In genomic region chr1:231584117-231584516, GRCh38 we compare ENCODE assay signal across 9 cellular contexts. TPM values are rescaled to one million over a fixed set of nuclear protein-coding genes. Genes with fewer than 3 reads are reported as not detected.
DNase-seq lines count a peak whose midpoint lies in the region; FAIRE-seq lines count a peak whose summit lies in the region.
"Had no signal": no experiment of that assay in that cellular context is flagged by ENCODE, and none has a peak within 500 bp of the region (broad histone marks: within the 10 kb centered on the region; RNA-seq: fewer than 3 reads in every experiment).

No MANE protein-coding gene starts in this region.

- FAIRE-seq in frontal cortex (lab: Jason Lieb, UNC): no peak

- DNase-seq in AG20443 (ENCODE audit: low spot score) (peak; percentile 27), H4 (ENCODE audit: low spot score) (peak; percentile 37), RKO (ENCODE audit: low spot score) (peak; percentile 88), frontal cortex (ENCODE audit: low spot score in 2 of 2) (peak; percentile 8 to 20), NAMALWA (ENCODE audit: low spot score) (no peak), middle frontal gyrus (ENCODE audit: extremely low spot score, low spot score) (no peak), SHP77 treated with DMSO at 0.1 percent for 48 hours (lab: John Stamatoyannopoulos, UW) (no peak)
- no peak for DNase-seq in activated CD4-positive, CD25-positive, alpha-beta regulatory T cell treated with anti-CD3 and anti-CD28 coated beads, Interleukin-2, amount 50 U/mL, for 72 hours
- DNase-seq: activated B cell treated with CpG ODN at 0.5 μM for 24 hours had no signal

RNA-seq across cellular contexts. Expression of gene DISC1, which starts 42.5 kb away (rescaled TPM):
- 3.4 and 3.8 TPM in 2 replicates for total RNA-seq in H4 (2014; rRNA removed; shearing (Covaris generic))
- 5.3 TPM for total RNA-seq in frontal cortex

RNA-seq across cellular contexts. Expression of gene TSNAX, which starts 55.6 kb away (rescaled TPM):
- total RNA-seq in H4 (2014; rRNA removed; shearing (Covaris generic)): 36.5 and 40.5 TPM in 2 replicates
- 60.7 TPM for total RNA-seq in frontal cortex

Comparison
In these comparisons a context has a peak if more than half of its experiments do, and no peak if none do; other contexts are left out.
1. DNase-seq: peak in AG20443 (single experiment), H4 (single experiment), RKO (single experiment) and frontal cortex (2 of 2); none in NAMALWA (single experiment), middle frontal gyrus (single experiment), SHP77 treated with DMSO at 0.1 percent for 48 hours (single experiment) and activated CD4-positive, CD25-positive, alpha-beta regulatory T cell treated with anti-CD3 and anti-CD28 coated beads, Interleukin-2, amount 50 U/mL, for 72 hours (single experiment).